7 cellular contexts compared by ENCODE assay signal in genomic region chr10:70887804-70888800, GRCh38.
A peak's percentile ranks its signal among the peaks of the same experiment; 100 is the strongest.
DNase-seq lines count a peak whose midpoint lies in the region; ATAC-seq and TF ChIP-seq lines count a peak whose summit lies in the region.

Gene PCBD1, minus strand, starts transcription at chr10:70888565. Its CDS starts 32 bp downstream, at chr10:70888533.

- ATAC-seq in GM18502 (IDR thresholded peaks at IDR 0.05; ENCODE audit: poor library complexity, unreplicated experiment) (peak; percentile 74), HG02642 (IDR thresholded peaks at IDR 0.05; ENCODE audit: poor library complexity, unreplicated experiment) (peak; percentile 75)

- TF ChIP-seq CTCF in choroid plexus epithelial cell (conservative IDR thresholded peaks at IDR 0.05; ENCODE audit: low read depth, low read length), result no peak

- DNase-seq in NCI-H146 (lab: John Stamatoyannopoulos, UW) (peak; percentile 88), choroid plexus epithelial cell (ENCODE audit: low read depth) (peak; percentile 69), left kidney (ENCODE audit: low read depth, low spot score) (peak; percentile 92)
- peak; percentile 48 for DNase-seq in activated CD4-positive, alpha-beta T cell treated with anti-CD3 and anti-CD28 coated beads for 1 hour
- peak; percentile 55 for DNase-seq in stimulated activated CD4-positive, alpha-beta T cell treated with anti-CD3 and anti-CD28 coated beads, Interleukin-1b, Interleukin-23, amount 100 ng/mL, for 48 hours

- H3K4me3 ChIP-seq in choroid plexus epithelial cell (ENCODE audit: low read depth, low read length), result peak within 1 kb of the TSS; percentile 69

Comparison
In these comparisons a context has a peak if more than half of its experiments do, and no peak if none do; other contexts are left out.
1. Peak in every context shown above with its lines: DNase-seq, ATAC-seq and H3K4me3 ChIP-seq.